ENCODE assay signal across 1 cellular context in genomic region chr6:28606424-28607391, GRCh38.
A peak's percentile ranks its signal among the peaks of the same experiment; 100 is the strongest.
TF ChIP-seq lines count a peak whose summit lies in the region.

No MANE protein-coding gene starts in this region.

TF ChIP-seq in HepG2, 621 proteins besides CTCF, POLR2A, EP300 and RAD21 (continued from another document and continues in another):
- 0 out of 2 replicates have a peak, but pooled peaks have one; percentile 38 for TF ChIP-seq ZNF263 (CRISPR knock-in tag; IDR thresholded peaks at IDR 0.05)
- no peak for TF ChIP-seq ZNF280B (CRISPR knock-in tag; IDR thresholded peaks at IDR 0.05; ENCODE audit: borderline replicate concordance)
- no peak; the same call in 1 of the 2 replicates for TF ChIP-seq KDM4B (CRISPR knock-in tag; IDR thresholded peaks at IDR 0.05)
- peak; percentile 76 for TF ChIP-seq ASH2L (IDR thresholded peaks at IDR 0.05; ENCODE audit: insufficient read length, low read depth, low read length)
- peak; percentile 80; the same call in 1 of the 2 replicates for TF ChIP-seq ZNF512B (CRISPR knock-in tag; IDR thresholded peaks at IDR 0.05; ENCODE audit: borderline replicate concordance)
- 0 out of 2 replicates have a peak, but pooled peaks have one; percentile 12 for TF ChIP-seq FOSL2 (CRISPR knock-in tag; IDR thresholded peaks at IDR 0.05)
- TF ChIP-seq BHLHE40 (IDR thresholded peaks at IDR 0.05; ENCODE audit: low read length) = no peak
- no peak for TF ChIP-seq ZNF550 (CRISPR knock-in tag; IDR thresholded peaks at IDR 0.05; ENCODE audit: borderline replicate concordance)
- peak; percentile 66 for TF ChIP-seq ZNF12 (CRISPR knock-in tag; IDR thresholded peaks at IDR 0.05)
- TF ChIP-seq ATF2 (CRISPR knock-in tag; IDR thresholded peaks at IDR 0.05) = 0 out of 2 replicates have a peak, but pooled peaks have one; percentile 45
- TF ChIP-seq ZNF891 (CRISPR knock-in tag; IDR thresholded peaks at IDR 0.05) = peak; percentile 17; the same call in 1 of the 2 replicates
- peak; percentile 98 for TF ChIP-seq PRPF4 (IDR thresholded peaks at IDR 0.05; ENCODE audit: low read depth, low read length, poor library complexity, severe bottlenecking)
- TF ChIP-seq JARID2 (CRISPR knock-in tag; IDR thresholded peaks at IDR 0.05; ENCODE audit: insufficient replicate concordance) = no peak
- no peak for TF ChIP-seq ZNF839 (CRISPR knock-in tag; IDR thresholded peaks at IDR 0.05; ENCODE audit: borderline replicate concordance)
- peak; percentile 83 for TF ChIP-seq ELF3 (CRISPR knock-in tag; IDR thresholded peaks at IDR 0.05)
- TF ChIP-seq ZNF639 (CRISPR knock-in tag; conservative IDR thresholded peaks at IDR 0.05) = 0 out of 2 replicates have a peak, but pooled peaks have one; percentile 54
- peak; percentile 99 for TF ChIP-seq HMGXB4 (CRISPR knock-in tag; IDR thresholded peaks at IDR 0.05; ENCODE audit: borderline replicate concordance in 1 of 2, low read depth in 1 of 2)
- peak; percentile 77 for TF ChIP-seq POGK (CRISPR knock-in tag; conservative IDR thresholded peaks at IDR 0.05)
- 0 out of 2 replicates have a peak, but pooled peaks have one; percentile 28 for TF ChIP-seq ETV5 (CRISPR knock-in tag; IDR thresholded peaks at IDR 0.05; ENCODE audit: borderline replicate concordance)
- peak; percentile 15; the same call in 1 of the 2 replicates for TF ChIP-seq NFYB (CRISPR knock-in tag; IDR thresholded peaks at IDR 0.05)
- peak; percentile 36; the same call in 1 of the 2 replicates for TF ChIP-seq ZNF687 (CRISPR knock-in tag; IDR thresholded peaks at IDR 0.05)
- no peak for TF ChIP-seq ZBTB3 (CRISPR knock-in tag; IDR thresholded peaks at IDR 0.05; ENCODE audit: borderline replicate concordance, low read depth)
- TF ChIP-seq ARID2 (CRISPR knock-in tag; IDR thresholded peaks at IDR 0.05; ENCODE audit: borderline replicate concordance) = peak; percentile 36; the same call in 1 of the 2 replicates
- TF ChIP-seq ATF4 (CRISPR knock-in tag; IDR thresholded peaks at IDR 0.05) = peak in 1 of 2 experiments; percentile 32; a peak in 1 of 4 replicates
- 0 out of 2 replicates have a peak, but pooled peaks have one; percentile 41 for TF ChIP-seq ZNF414 (CRISPR knock-in tag; IDR thresholded peaks at IDR 0.05)
- no peak for TF ChIP-seq THYN1 (CRISPR knock-in tag; IDR thresholded peaks at IDR 0.05; ENCODE audit: borderline replicate concordance, low read depth)
- no peak for TF ChIP-seq HNF4G (IDR thresholded peaks at IDR 0.05; ENCODE audit: borderline replicate concordance, low read depth, low read length)
- peak; percentile 29; the same call in 1 of the 2 replicates for TF ChIP-seq HNF4G (CRISPR knock-in tag; IDR thresholded peaks at IDR 0.05; ENCODE audit: borderline replicate concordance, low read depth)
- TF ChIP-seq RXRB (CRISPR knock-in tag; IDR thresholded peaks at IDR 0.05; ENCODE audit: borderline replicate concordance) = peak; percentile 52
- TF ChIP-seq TFAP4 (IDR thresholded peaks at IDR 0.05; ENCODE audit: borderline replicate concordance, low read depth) = peak; percentile 86
- no peak for TF ChIP-seq NCOA2 (CRISPR knock-in tag; IDR thresholded peaks at IDR 0.05)
- TF ChIP-seq FLYWCH1 (CRISPR knock-in tag; IDR thresholded peaks at IDR 0.05) = no peak
- peak; percentile 82 for TF ChIP-seq RBM22 (optimal IDR thresholded peaks at IDR 0.05; ENCODE audit: low read length)
